In the genomic region with DNA sequence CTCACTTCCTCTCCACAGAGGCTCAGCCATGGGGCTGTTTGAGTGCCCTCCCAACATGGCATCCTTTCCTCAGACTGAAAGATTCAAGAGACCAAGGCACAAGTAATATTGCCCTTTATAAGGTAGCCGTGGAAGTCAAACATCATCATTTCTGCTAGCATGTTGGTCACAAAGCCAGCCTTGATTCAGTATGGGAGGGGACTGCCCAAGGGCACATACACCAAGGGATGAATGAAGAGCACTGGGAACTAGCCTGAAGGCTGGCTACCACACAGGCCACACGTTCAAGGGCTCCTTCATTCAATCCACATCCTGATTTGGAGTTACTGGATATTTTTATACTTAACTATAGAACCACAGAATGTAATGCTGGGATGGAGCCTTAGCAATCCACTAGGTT, we compare ENCODE assay signal across 24 cellular contexts. TPM values are rescaled to one million over a fixed set of nuclear protein-coding genes. Genes with fewer than 3 reads are reported as not detected.
"Had no signal": no experiment of that assay in that cellular context is flagged by ENCODE, and none has a peak within 500 bp of the region (broad histone marks: within the 10 kb centered on the region; RNA-seq: fewer than 3 reads in every experiment).

No MANE protein-coding gene starts in this region.

- H3K4me3 ChIP-seq: left lung, lower lobe of right lung, neural progenitor cell, ovary, prostate gland, sigmoid colon, spleen, suprapubic skin, thoracic aorta, tibial artery, vagina had no signal

- H3K4me3 Mint-ChIP-seq: immature natural killer cell; mesothelial cell of epicardium; naive B cell; natural killer cell; nephron progenitor cell; neural progenitor cell; stimulated activated effector memory CD8-positive, alpha-beta T cell treated with anti-CD3 and anti-CD28 coated beads, Interleukin-12 subunit alpha, Interleukin-12 subunit beta, amount 100 ng/mL, for 72 hours; stimulated activated naive CD8-positive, alpha-beta T cell treated with anti-CD3 and anti-CD28 coated beads, Interleukin-15, Interleukin-2, amounts not matched to agents 100 ng/mL and 50 ng/mL, for 24 hours had no signal

- H3K9me3 Mint-ChIP-seq: immature natural killer cell; natural killer cell; stimulated activated effector memory CD8-positive, alpha-beta T cell treated with anti-CD3 and anti-CD28 coated beads, Interleukin-12 subunit alpha, Interleukin-12 subunit beta, amount 100 ng/mL, for 72 hours; stimulated activated naive CD8-positive, alpha-beta T cell treated with anti-CD3 and anti-CD28 coated beads, Interleukin-15, Interleukin-2, amounts not matched to agents 100 ng/mL and 50 ng/mL, for 24 hours had no signal

- H3K36me3 ChIP-seq: left lung, lower lobe of right lung, neural progenitor cell, neutrophil, ovary, prostate gland, sigmoid colon, suprapubic skin, thoracic aorta, tibial artery, vagina had no signal

- H3K27me3 ChIP-seq: left lung, neural progenitor cell, neutrophil, ovary, sigmoid colon, spleen, suprapubic skin, vagina had no signal

- H3K4me2 ChIP-seq: neural progenitor cell had no signal

- DNase-seq: kidney; left lung; lower lobe of right lung; natural killer cell; sigmoid colon; spleen; stimulated activated CD4-positive, alpha-beta T cell treated with anti-CD3 and anti-CD28 coated beads, Interleukin-4, amount 100 ng/mL, for 24 hours; stimulated activated naive CD4-positive, alpha-beta T cell had no signal

- H3K4me1 ChIP-seq: neural progenitor cell, prostate gland, sigmoid colon, tibial artery had no signal

- H3K4me1 Mint-ChIP-seq: stimulated activated effector memory CD8-positive, alpha-beta T cell treated with anti-CD3 and anti-CD28 coated beads, Interleukin-12 subunit alpha, Interleukin-12 subunit beta, amount 100 ng/mL, for 72 hours had no signal

- H3K36me3 Mint-ChIP-seq: immature natural killer cell; mesothelial cell of epicardium; naive B cell; natural killer cell; stimulated activated effector memory CD8-positive, alpha-beta T cell treated with anti-CD3 and anti-CD28 coated beads, Interleukin-12 subunit alpha, Interleukin-12 subunit beta, amount 100 ng/mL, for 72 hours had no signal

- H3K27ac ChIP-seq: left lung, lower lobe of right lung, neural progenitor cell, neutrophil, ovary, prostate gland, sigmoid colon, spleen, suprapubic skin, thoracic aorta, tibial artery, vagina had no signal

- H3K27me3 Mint-ChIP-seq: stimulated activated naive CD8-positive, alpha-beta T cell treated with anti-CD3 and anti-CD28 coated beads, Interleukin-15, Interleukin-2, amounts not matched to agents 100 ng/mL and 50 ng/mL, for 24 hours; type B pancreatic cell had no signal

- H3K27ac Mint-ChIP-seq: immature natural killer cell; mesothelial cell of epicardium; natural killer cell; nephron progenitor cell; stimulated activated effector memory CD8-positive, alpha-beta T cell treated with anti-CD3 and anti-CD28 coated beads, Interleukin-12 subunit alpha, Interleukin-12 subunit beta, amount 100 ng/mL, for 72 hours; stimulated activated naive CD8-positive, alpha-beta T cell treated with anti-CD3 and anti-CD28 coated beads, Interleukin-15, Interleukin-2, amounts not matched to agents 100 ng/mL and 50 ng/mL, for 24 hours had no signal

- H2AFZ ChIP-seq: neural progenitor cell had no signal

- H3K9me3 ChIP-seq: left lung, lower lobe of right lung, neutrophil, ovary, prostate gland, sigmoid colon, spleen, suprapubic skin, thoracic aorta, tibial artery, vagina had no signal

- H3K9ac ChIP-seq: neural progenitor cell had no signal

RNA-seq across cellular contexts. Expression of gene CPVL, which starts 39.3 kb away (rescaled TPM):
- total RNA-seq: mammary epithelial cell had no signal
